In the genomic region with DNA sequence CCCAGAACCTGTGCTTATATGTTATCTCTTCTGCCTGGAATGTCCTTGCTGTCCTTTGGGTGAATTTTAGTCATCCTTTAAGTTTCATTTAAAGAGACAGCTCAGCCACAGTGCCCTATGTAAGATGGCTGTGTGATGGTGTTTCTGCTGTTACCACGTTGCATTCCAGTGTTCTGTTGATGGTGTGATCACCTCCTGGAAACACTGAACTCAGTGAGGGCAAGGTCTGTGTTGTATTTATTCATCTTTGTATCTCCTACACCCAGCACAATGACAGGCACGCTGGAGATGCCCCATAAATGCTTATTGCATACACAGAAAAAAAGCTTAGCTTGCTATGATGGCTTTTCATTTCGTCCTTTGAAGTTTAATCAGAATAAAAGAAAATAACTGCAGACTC, we compare ENCODE assay signal across 21 cellular contexts.
"Had no signal": no experiment of that assay in that cellular context is flagged by ENCODE, and none has a peak within 500 bp of the region (broad histone marks: within the 10 kb centered on the region; RNA-seq: fewer than 3 reads in every experiment).

No MANE protein-coding gene starts in this region.

- H3K4me1 Mint-ChIP-seq: activated naive CD8-positive, alpha-beta T cell treated with anti-CD3 and anti-CD28 coated beads, Interleukin-2, amount 10 ng/mL, durations not matched to agents 7 days and 5 days; T-helper 17 cell had no signal

- H3K36me3 ChIP-seq: cardiac muscle cell, lower lobe of right lung, upper lobe of right lung had no signal

- H3K27me3 ChIP-seq: cardiac muscle cell, upper lobe of right lung had no signal

- H3K9me3 ChIP-seq: lower lobe of right lung, upper lobe of right lung had no signal

- H3K27ac ChIP-seq: cardiac muscle cell, lower lobe of right lung, SK-N-MC, upper lobe of right lung had no signal

- H3K4me3 Mint-ChIP-seq: activated naive CD8-positive, alpha-beta T cell treated with anti-CD3 and anti-CD28 coated beads, Interleukin-2, amount 10 ng/mL, durations not matched to agents 7 days and 5 days; activated T-cell treated with anti-CD3 and anti-CD28 coated beads, Interleukin-2, amount 50 U/mL, for 24 hours; dendritic cell treated with granulocyte-macrophage colony-stimulating factor and Interleukin-4, amounts not matched to agents 40 ng/mL and 50 ng/mL, for 4 days; naive B cell; stimulated activated naive B cell treated with anti-CD40 and anti-IgM and Interleukin-4, amounts not matched to agents 10 μg/mL and 1 μg/mL and 100 μg/mL, for 72 hours; T-helper 17 cell had no signal

- DNase-seq: activated CD4-positive, alpha-beta T cell treated with anti-CD3 and anti-CD28 coated beads, Interleukin-2, amount 50 U/mL, for 1 hour; activated naive CD4-positive, alpha-beta T cell; activated naive CD8-positive, alpha-beta T cell treated with anti-CD3 and anti-CD28 coated beads, Interleukin-2, amount 10 ng/mL, durations not matched to agents 7 days and 5 days; activated T-cell treated with anti-CD3 and anti-CD28 coated beads, Interleukin-2, amount 50 U/mL, for 24 hours; effector CD8-positive, alpha-beta T cell; lower lobe of right lung; mesendoderm; naive B cell; stimulated activated CD4-positive, alpha-beta T cell treated with anti-CD3 and anti-CD28 coated beads, Interleukin-2, amount 100 ng/mL, for 48 hours; stimulated activated CD8-positive, alpha-beta memory T cell treated with anti-CD3 and anti-CD28 coated beads, Interleukin-4, amount 100 ng/mL, for 48 hours; stimulated activated naive B cell treated with anti-CD40 and anti-IgM and Interleukin-4, amounts not matched to agents 10 μg/mL and 1 μg/mL and 100 μg/mL, for 72 hours; SW 1271; T-helper 17 cell; upper lobe of right lung had no signal

- H3K36me3 Mint-ChIP-seq: naive B cell had no signal

- H3K27me3 Mint-ChIP-seq: dendritic cell treated with granulocyte-macrophage colony-stimulating factor and Interleukin-4, amounts not matched to agents 40 ng/mL and 50 ng/mL, for 4 days; naive B cell; stimulated activated naive B cell treated with anti-CD40 and anti-IgM and Interleukin-4, amounts not matched to agents 10 μg/mL and 1 μg/mL and 100 μg/mL, for 72 hours had no signal

- H3K4me1 ChIP-seq: lower lobe of right lung, upper lobe of right lung had no signal

- ATAC-seq: esophagus mucosa, left lobe of liver, lower lobe of right lung, T-helper 17 cell, upper lobe of right lung had no signal

- H3K27ac Mint-ChIP-seq: activated naive CD8-positive, alpha-beta T cell treated with anti-CD3 and anti-CD28 coated beads, Interleukin-2, amount 10 ng/mL, durations not matched to agents 7 days and 5 days; activated T-cell treated with anti-CD3 and anti-CD28 coated beads, Interleukin-2, amount 50 U/mL, for 24 hours; activated T-helper 2 cell treated with anti-CD3 and anti-CD28 coated beads, Interferon-gamma antibody, Interleukin-2, Interleukin-4, amounts not matched to agents 10 μg/mL and 5 μg/mL and 100 μg/mL, durations not matched to agents 14 hours and 24 hours and 36 hours; dendritic cell treated with granulocyte-macrophage colony-stimulating factor and Interleukin-4, amounts not matched to agents 40 ng/mL and 50 ng/mL, for 4 days; progenitor cell of endocrine pancreas; T-helper 17 cell had no signal

- H3K4me3 ChIP-seq: cardiac muscle cell, lower lobe of right lung, SK-N-MC, upper lobe of right lung had no signal
